In genomic region chr2:200363279-200363678, GRCh38 we compare ENCODE assay signal across 22 cellular contexts.
"Had no signal": no experiment of that assay in that cellular context is flagged by ENCODE, and none has a peak within 500 bp of the region (broad histone marks: within the 10 kb centered on the region; RNA-seq: fewer than 3 reads in every experiment).

No MANE protein-coding gene starts in this region.

- H3K27me3 Mint-ChIP-seq: activated CD4-positive, alpha-beta memory T cell treated with anti-CD3 and anti-CD28 coated beads, Interleukin-2, amount 10 ng/mL, durations not matched to agents 7 days and 5 days; activated CD4-positive, alpha-beta T cell treated with anti-CD3 and anti-CD28 coated beads for 36 hours had no signal

- H3K9me3 ChIP-seq: adrenal gland, SJSA1 had no signal

- H3K36me3 ChIP-seq: adrenal gland had no signal

- H3K4me3 Mint-ChIP-seq: activated CD4-positive, alpha-beta memory T cell treated with anti-CD3 and anti-CD28 coated beads, Interleukin-2, amount 10 ng/mL, durations not matched to agents 7 days and 5 days; activated CD4-positive, alpha-beta T cell treated with anti-CD3 and anti-CD28 coated beads for 36 hours; activated naive CD8-positive, alpha-beta T cell treated with anti-CD3 and anti-CD28 coated beads, Interleukin-2, amount 10 ng/mL, durations not matched to agents 7 days and 5 days; T-cell had no signal

- H3K9me3 Mint-ChIP-seq: activated CD4-positive, alpha-beta memory T cell treated with anti-CD3 and anti-CD28 coated beads, Interleukin-2, amount 10 ng/mL, durations not matched to agents 7 days and 5 days; activated naive CD8-positive, alpha-beta T cell treated with anti-CD3 and anti-CD28 coated beads, Interleukin-2, amount 10 ng/mL, durations not matched to agents 7 days and 5 days; activated T-helper 2 cell treated with anti-CD3 and anti-CD28 coated beads, Interferon-gamma antibody, Interleukin-2, Interleukin-4, amounts not matched to agents 10 μg/mL and 5 μg/mL and 100 μg/mL, durations not matched to agents 14 hours and 24 hours and 36 hours; T-cell had no signal

- H3K27ac ChIP-seq: SJSA1 had no signal

- ATAC-seq: activated CD4-positive, alpha-beta T cell treated with anti-CD3 and anti-CD28 coated beads for 36 hours; T-cell had no signal

- H3K36me3 Mint-ChIP-seq: T-cell had no signal

- H3K27me3 ChIP-seq: adrenal gland, SJSA1 had no signal

- DNase-seq: activated CD4-positive, alpha-beta memory T cell treated with anti-CD3 and anti-CD28 coated beads, Interleukin-2, amount 10 ng/mL, durations not matched to agents 7 days and 5 days; activated CD4-positive, alpha-beta T cell treated with anti-CD3 and anti-CD28 coated beads for 36 hours; activated CD4-positive, alpha-beta T cell treated with anti-CD3 and anti-CD28 coated beads, Interleukin-2, amount 50 U/mL, for 1 hour; activated naive CD4-positive, alpha-beta T cell treated with anti-CD3 and anti-CD28 coated beads, Interleukin-2, amount 50 U/mL, for 16 hours; activated naive CD8-positive, alpha-beta T cell treated with anti-CD3 and anti-CD28 coated beads, Interleukin-2, amount 10 ng/mL, durations not matched to agents 7 days and 5 days; activated T-cell treated with anti-CD3 and anti-CD28 coated beads for 4 hours; activated T-cell treated with anti-CD3 and anti-CD28 coated beads, Interleukin-2, amount 50 U/mL, for 48 hours; adrenal gland; anterior cingulate cortex; KBM-7; NCI-H1048; NCI-H1930; NCI-H2107; NCI-H510A treated with DMSO at 0.1 percent for 48 hours; NCI-H69; NK-92 treated with Interleukin-12 subunit alpha and Interleukin-12 subunit beta, amount 100 ng/mL, for 24 hours; SHP77; T-cell; T-helper 2 cell; T1000 had no signal

- H3K4me1 Mint-ChIP-seq: activated CD4-positive, alpha-beta T cell treated with anti-CD3 and anti-CD28 coated beads for 36 hours; T-cell had no signal

- H3K4me3 ChIP-seq: adrenal gland, SJSA1 had no signal

- H3K27ac Mint-ChIP-seq: activated CD4-positive, alpha-beta memory T cell treated with anti-CD3 and anti-CD28 coated beads, Interleukin-2, amount 10 ng/mL, durations not matched to agents 7 days and 5 days; activated CD4-positive, alpha-beta T cell treated with anti-CD3 and anti-CD28 coated beads for 36 hours; activated naive CD8-positive, alpha-beta T cell treated with anti-CD3 and anti-CD28 coated beads, Interleukin-2, amount 10 ng/mL, durations not matched to agents 7 days and 5 days; activated T-helper 2 cell treated with anti-CD3 and anti-CD28 coated beads, Interferon-gamma antibody, Interleukin-2, Interleukin-4, amounts not matched to agents 10 μg/mL and 5 μg/mL and 100 μg/mL, durations not matched to agents 14 hours and 24 hours and 36 hours; T-cell had no signal
